In genomic region chr16:21599994-21600773, GRCh38 we compare ENCODE assay signal across 1 cellular context.
TF ChIP-seq lines count a peak whose summit lies in the region.

No MANE protein-coding gene starts in this region.

TF ChIP-seq in GM12878, 131 proteins besides CTCF, POLR2A, EP300 and RAD21:
- no peak for TF ChIP-seq CEBPB (IDR thresholded peaks at IDR 0.05; ENCODE audit: borderline replicate concordance in 1 of 2, low read depth in 2 of 2, low read length in 2 of 2)
- TF ChIP-seq IRF5 (IDR thresholded peaks at IDR 0.05; ENCODE audit: borderline replicate concordance): 0 out of 2 replicates have a peak, but pooled peaks have one; percentile 18
- no peak for TF ChIP-seq NFIC (IDR thresholded peaks at IDR 0.05; ENCODE audit: low read depth, low read length)
- no peak for TF ChIP-seq SMAD1 (IDR thresholded peaks at IDR 0.05; ENCODE audit: low read depth, partially characterized antibody)
- peak; percentile 15; the same call in 1 of the 2 replicates for TF ChIP-seq YY1 (IDR thresholded peaks at IDR 0.05; ENCODE audit: low read depth, low read length)
- TF ChIP-seq CREB1 (IDR thresholded peaks at IDR 0.05; ENCODE audit: low read depth): peak; percentile 56; the same call in 1 of the 2 replicates
- TF ChIP-seq SIN3A (IDR thresholded peaks at IDR 0.05; ENCODE audit: low read depth, low read length): peak; percentile 68; the same call in 1 of the 2 replicates
- 0 out of 2 replicates have a peak, but pooled peaks have one; percentile 21 for TF ChIP-seq STAT1 (conservative IDR thresholded peaks at IDR 0.05)
